ENCODE assay signal across 30 cellular contexts in the genomic region with DNA sequence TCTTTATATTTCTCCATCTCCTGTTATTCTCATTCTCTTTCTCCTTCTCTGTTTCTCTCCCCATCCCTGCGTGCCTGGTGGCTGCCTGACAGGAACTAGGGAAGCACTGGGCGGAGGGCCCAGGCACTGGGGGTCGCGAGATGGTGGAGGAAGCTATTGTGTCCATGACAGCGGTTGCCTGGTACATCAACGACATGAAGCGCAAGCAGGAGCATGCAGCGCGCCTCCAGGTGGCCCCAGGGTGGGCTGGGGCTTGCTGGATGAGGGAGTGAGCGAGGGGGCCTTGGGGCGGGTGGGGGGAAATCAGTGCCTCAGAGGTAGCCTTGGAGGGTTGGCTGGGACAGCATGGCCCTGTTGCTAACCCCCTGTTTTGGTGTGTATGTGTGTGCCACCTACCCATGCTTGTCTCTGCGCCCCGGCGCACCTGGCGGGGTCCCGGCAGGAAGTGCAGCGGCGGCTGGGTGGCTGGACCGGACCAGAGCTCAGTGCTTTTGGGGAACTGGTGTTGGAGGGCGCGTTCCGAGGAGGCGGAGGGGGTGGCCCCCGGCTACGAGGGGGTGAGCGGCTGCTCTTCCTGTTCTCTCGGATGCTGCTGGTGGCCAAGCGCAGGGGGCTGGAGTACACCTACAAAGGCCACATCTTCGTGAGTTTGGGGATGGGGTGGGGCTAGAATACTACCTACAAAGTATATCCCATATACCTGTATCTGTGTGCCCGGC. TPM values are rescaled to one million over a fixed set of nuclear protein-coding genes. Genes with fewer than 3 reads are reported as not detected.
A peak's percentile ranks its signal among the peaks of the same experiment; 100 is the strongest.
DNase-seq lines count a peak whose midpoint lies in the region; ATAC-seq and TF ChIP-seq lines count a peak whose summit lies in the region.
"Had no signal": no experiment of that assay in that cellular context is flagged by ENCODE, and none has a peak within 500 bp of the region (broad histone marks: within the 10 kb centered on the region; RNA-seq: fewer than 3 reads in every experiment).

No MANE protein-coding gene starts in this region.

- TF ChIP-seq CTCF in glutamatergic neuron (IDR thresholded peaks at IDR 0.05; ENCODE audit: partially characterized antibody, unreplicated experiment) = no peak

- peak overlapping the region; percentile 12 for H3K27ac Mint-ChIP-seq in activated naive CD8-positive, alpha-beta T cell
- H3K27ac Mint-ChIP-seq in activated naive CD8-positive, alpha-beta T cell treated with anti-CD3 and anti-CD28 coated beads, Interleukin-2, amount 50 U/mL, for 24 hours = no peak overlapping the region
- H3K27ac Mint-ChIP-seq in T-helper 17 cell (peak overlapping the region; percentile 45), glutamatergic neuron (ENCODE audit: unreplicated experiment) (no peak overlapping the region)
- peak overlapping the region; percentile 0 for H3K27ac Mint-ChIP-seq in stimulated activated naive B cell treated with anti-CD40 and anti-IgM and Interleukin-4, amounts not matched to agents 10 μg/mL and 1 μg/mL and 100 μg/mL, for 72 hours
- H3K27ac Mint-ChIP-seq: activated naive CD4-positive, alpha-beta T cell treated with anti-CD3 and anti-CD28 coated beads for 36 hours; T-helper 2 cell treated with Interferon-gamma antibody and Interleukin-4, amounts not matched to agents 5 μg/mL and 100 μg/mL, for 36 hours had no signal

- peaks cover 13% of the 10 kb centered on the region for H3K4me1 Mint-ChIP-seq in activated naive CD8-positive, alpha-beta T cell (ENCODE audit: low read depth)
- peaks cover 12% of the 10 kb centered on the region for H3K4me1 Mint-ChIP-seq in activated naive CD8-positive, alpha-beta T cell treated with anti-CD3 and anti-CD28 coated beads, Interleukin-2, amount 50 U/mL, for 24 hours
- peaks cover 14% of the 10 kb centered on the region for H3K4me1 Mint-ChIP-seq in T-helper 17 cell
- H3K4me1 Mint-ChIP-seq in glutamatergic neuron (ENCODE audit: low read depth, unreplicated experiment) = peaks cover 10% of the 10 kb centered on the region
- peaks cover 22 to 32% of the 10 kb centered on the region in 2 donors for H3K4me1 Mint-ChIP-seq in stimulated activated naive B cell treated with anti-CD40 and anti-IgM and Interleukin-4, amounts not matched to agents 10 μg/mL and 1 μg/mL and 100 μg/mL, for 72 hours

- H3K4me3 Mint-ChIP-seq in activated naive CD8-positive, alpha-beta T cell = no peak overlapping the region
- H3K4me3 Mint-ChIP-seq in activated naive CD8-positive, alpha-beta T cell treated with anti-CD3 and anti-CD28 coated beads, Interleukin-2, amount 50 U/mL, for 24 hours = no peak overlapping the region
- H3K4me3 Mint-ChIP-seq in T-helper 17 cell (no peak overlapping the region), glutamatergic neuron (ENCODE audit: unreplicated experiment) (peak overlapping the region; percentile 42)
- peak overlapping the region in 1 of 2 donors; percentile 6 for H3K4me3 Mint-ChIP-seq in stimulated activated naive B cell treated with anti-CD40 and anti-IgM and Interleukin-4, amounts not matched to agents 10 μg/mL and 1 μg/mL and 100 μg/mL, for 72 hours
- H3K4me3 Mint-ChIP-seq: activated naive CD4-positive, alpha-beta T cell treated with anti-CD3 and anti-CD28 coated beads for 36 hours; T-helper 2 cell treated with Interferon-gamma antibody and Interleukin-4, amounts not matched to agents 5 μg/mL and 100 μg/mL, for 36 hours had no signal

- H3K36me3 Mint-ChIP-seq in activated naive CD8-positive, alpha-beta T cell = no peaks in the 10 kb centered on the region
- peaks cover 3% of the 10 kb centered on the region for H3K36me3 Mint-ChIP-seq in activated naive CD8-positive, alpha-beta T cell treated with anti-CD3 and anti-CD28 coated beads, Interleukin-2, amount 50 U/mL, for 24 hours (ENCODE audit: low read depth)
- H3K36me3 Mint-ChIP-seq in T-helper 17 cell (ENCODE audit: low read depth) (no peaks in the 10 kb centered on the region), glutamatergic neuron (ENCODE audit: unreplicated experiment) (no peaks in the 10 kb centered on the region)
- H3K36me3 Mint-ChIP-seq in stimulated activated naive B cell treated with anti-CD40 and anti-IgM and Interleukin-4, amounts not matched to agents 10 μg/mL and 1 μg/mL and 100 μg/mL, for 72 hours = peaks cover 23 to 46% of the 10 kb centered on the region in 2 donors

- H3K9me3 Mint-ChIP-seq in activated naive CD8-positive, alpha-beta T cell (ENCODE audit: low read depth) = no peaks in the 10 kb centered on the region
- H3K9me3 Mint-ChIP-seq in activated naive CD8-positive, alpha-beta T cell treated with anti-CD3 and anti-CD28 coated beads, Interleukin-2, amount 50 U/mL, for 24 hours = no peaks in the 10 kb centered on the region
- peaks cover 13% of the 10 kb centered on the region for H3K9me3 Mint-ChIP-seq in glutamatergic neuron (ENCODE audit: unreplicated experiment)
- no peaks in the 10 kb centered on the region for H3K9me3 Mint-ChIP-seq in stimulated activated naive B cell treated with anti-CD40 and anti-IgM and Interleukin-4, amounts not matched to agents 10 μg/mL and 1 μg/mL and 100 μg/mL, for 72 hours
- H3K9me3 Mint-ChIP-seq: activated naive CD4-positive, alpha-beta T cell treated with anti-CD3 and anti-CD28 coated beads for 36 hours; T-helper 2 cell treated with Interferon-gamma antibody and Interleukin-4, amounts not matched to agents 5 μg/mL and 100 μg/mL, for 36 hours had no signal

- H3K9me3 ChIP-seq in T-helper 17 cell (ENCODE audit: control insufficient read depth, low read length, poor library complexity, severe bottlenecking) = no peaks in the 10 kb centered on the region
- H3K9me3 ChIP-seq: BE2C, breast epithelium, gastrocnemius medialis, spleen, stomach, thyroid gland had no signal

- DNase-seq in activated naive CD8-positive, alpha-beta T cell treated with anti-CD3 and anti-CD28 coated beads, Interleukin-2, amount 50 U/mL, for 24 hours = no peak
- DNase-seq in T-helper 17 cell (no peak), glutamatergic neuron (no peak), NCI-H2227 (lab: John Stamatoyannopoulos, UW; ENCODE audit: unreplicated experiment) (no peak)
- no peak for DNase-seq in stimulated activated naive B cell treated with anti-CD40 and anti-IgM and Interleukin-4, amounts not matched to agents 10 μg/mL and 1 μg/mL and 100 μg/mL, for 72 hours
- DNase-seq in stimulated activated CD4-positive, alpha-beta T cell treated with anti-CD3 and anti-CD28 coated beads, Interleukin-4, amount 100 ng/mL, for 1 hour = no peak
- DNase-seq: ACHN; activated CD4-positive, alpha-beta T cell treated with anti-CD3 and anti-CD28 coated beads for 48 hours; activated naive CD4-positive, alpha-beta T cell treated with anti-CD3 and anti-CD28 coated beads for 36 hours; activated T-cell treated with anti-CD3 and anti-CD28 coated beads, Interleukin-2, amount 50 U/mL, for 48 hours; amniotic stem cell; BE2C; EL; gastrocnemius medialis; KG1; NCI-H1417; NCI-H2081; NCI-H2227 treated with DMSO at 0.1 percent for 48 hours; NCI-H526; spleen; stimulated activated CD4-positive, alpha-beta T cell treated with anti-CD3 and anti-CD28 coated beads, Interleukin-2, amount 100 ng/mL, for 24 hours; stimulated activated CD8-positive, alpha-beta memory T cell treated with anti-CD3 and anti-CD28 coated beads, Interleukin-4, amount 100 ng/mL, for 48 hours; stomach; thyroid gland had no signal

- H3K27me3 Mint-ChIP-seq in activated naive CD8-positive, alpha-beta T cell = no peaks in the 10 kb centered on the region
- H3K27me3 Mint-ChIP-seq in activated naive CD8-positive, alpha-beta T cell treated with anti-CD3 and anti-CD28 coated beads, Interleukin-2, amount 50 U/mL, for 24 hours = no peaks in the 10 kb centered on the region
- no peaks in the 10 kb centered on the region for H3K27me3 Mint-ChIP-seq in T-helper 17 cell
- H3K27me3 Mint-ChIP-seq in glutamatergic neuron (ENCODE audit: unreplicated experiment) = peaks cover 10% of the 10 kb centered on the region
- H3K27me3 Mint-ChIP-seq in stimulated activated naive B cell treated with anti-CD40 and anti-IgM and Interleukin-4, amounts not matched to agents 10 μg/mL and 1 μg/mL and 100 μg/mL, for 72 hours = no peaks in the 10 kb centered on the region

- no peak for ATAC-seq in activated naive CD8-positive, alpha-beta T cell treated with anti-CD3 and anti-CD28 coated beads, Interleukin-2, amount 50 U/mL, for 24 hours
- no peak for ATAC-seq in T-helper 17 cell
- no peak for ATAC-seq in stimulated activated naive B cell treated with anti-CD40 and anti-IgM and Interleukin-4, amounts not matched to agents 10 μg/mL and 1 μg/mL and 100 μg/mL, for 72 hours (replicated peaks)
- ATAC-seq in HG03378 (IDR thresholded peaks at IDR 0.05; ENCODE audit: unreplicated experiment) = no peak
- ATAC-seq: gastrocnemius medialis, Right ventricle myocardium inferior, SK-N-SH treated with all-trans-retinoic acid at 6 μM for 48 hours had no signal

RNA-seq across cellular contexts. Expression of a gene that starts 5.2 kb away (rescaled TPM):
- 100 to 1,000 TPM; 119 to 129 TPM for total RNA-seq in T-helper 17 cell
- total RNA-seq in glutamatergic neuron (ENCODE audit: unreplicated experiment) = 205 TPM

RNA-seq across cellular contexts. Expression of a gene that starts 11.0 kb away (rescaled TPM):
- total RNA-seq in T-helper 17 cell (1,000 to 10,000 TPM; 1,082 to 1,318 TPM), glutamatergic neuron (ENCODE audit: unreplicated experiment) (3.1 TPM)

RNA-seq across cellular contexts. Expression of a gene that starts 18.1 kb away (rescaled TPM):
- total RNA-seq in T-helper 17 cell (1,000 to 10,000 TPM; 3,790 to 3,904 TPM), glutamatergic neuron (ENCODE audit: unreplicated experiment) (912 TPM)

RNA-seq across cellular contexts. Expression of a gene that starts 26.4 kb away (rescaled TPM):
- total RNA-seq in T-helper 17 cell = 10 to 100 TPM; 43.4 to 43.6 TPM
- 30.1 TPM for total RNA-seq in glutamatergic neuron (ENCODE audit: unreplicated experiment)

RNA-seq across cellular contexts. Expression of a gene that starts 26.7 kb away (rescaled TPM):
- total RNA-seq in T-helper 17 cell = 100 to 1,000 TPM; 113 to 127 TPM
- 36.2 TPM for total RNA-seq in glutamatergic neuron (ENCODE audit: unreplicated experiment)

Comparison
In these comparisons a context has a peak if more than half of its experiments do, and no peak if none do; other contexts are left out.
1. H3K27ac Mint-ChIP-seq: peak in activated naive CD8-positive, alpha-beta T cell (single experiment), T-helper 17 cell (single experiment) and stimulated activated naive B cell treated with anti-CD40 and anti-IgM and Interleukin-4, amounts not matched to agents 10 μg/mL and 1 μg/mL and 100 μg/mL, for 72 hours (single experiment); none in activated naive CD8-positive, alpha-beta T cell treated with anti-CD3 and anti-CD28 coated beads, Interleukin-2, amount 50 U/mL, for 24 hours (single experiment) and glutamatergic neuron (single experiment).
2. RNA of a gene that starts 11.0 kb away (total RNA-seq): 1,082 to 1,318 TPM in T-helper 17 cell; 3.1 TPM in glutamatergic neuron (single experiment); every median in the first group is over 100 times any median in the second.